ENCODE assay signal across 8 cellular contexts in genomic region chr6:5260661-5261544, GRCh38. TPM values are rescaled to one million over a fixed set of nuclear protein-coding genes. Genes with fewer than 3 reads are reported as not detected.
A peak's percentile ranks its signal among the peaks of the same experiment; 100 is the strongest.
DNase-seq lines count a peak whose midpoint lies in the region; ATAC-seq, FAIRE-seq and TF ChIP-seq lines count a peak whose summit lies in the region.

Gene FARS2 (plus strand): TSS chr6:5261513.
Gene LYRM4 (minus strand): TSS chr6:5260950. CDS start chr6:5260733, 217 bp downstream.

- FAIRE-seq in pancreas (lab: Jason Lieb, UNC) = no peak

- intact Hi-C loops in Right ventricle myocardium inferior (cut with DNase I) (loop anchor here (5.0 kb wide), 1 partner anchor 39 kb away; no protein-coding TSS in a partner anchor), pancreas (cut with DNase I) (no loop called here), thyroid gland (cut with DNase I) (no loop called here)

- peak in 1 of 2 donors; percentile 40 for TF ChIP-seq POLR2A in thyroid gland (IDR thresholded peaks at IDR 0.05)

- H3K9me3 ChIP-seq in pancreas (no peaks in the 10 kb centered on the region), thyroid gland (no peaks in the 10 kb centered on the region)

- no peaks in the 10 kb centered on the region for H3K36me3 ChIP-seq in pancreas
- no peaks in the 10 kb centered on the region for H3K36me3 ChIP-seq in thyroid gland

- H3K27ac ChIP-seq in pancreas (peak within 1 kb of the TSS; percentile 91 to 96 (median 94)), thyroid gland (peak within 1 kb of the TSS; percentile 97 to 100 (median 98))

- ATAC-seq in HG02678 (IDR thresholded peaks at IDR 0.05; ENCODE audit: unreplicated experiment) = peak; percentile 79
- ATAC-seq in Right ventricle myocardium inferior = peak; percentile 98
- ATAC-seq in pancreas = peak; percentile 94 to 98 (median 96)

- TF ChIP-seq CTCF in GM12865 (IDR thresholded peaks at IDR 0.05; ENCODE audit: insufficient read depth, low read depth, low read length, missing control alignments) (no peak), pancreas (IDR thresholded peaks at IDR 0.05) (peak in 1 of 4 donors; percentile 22), thyroid gland (IDR thresholded peaks at IDR 0.05) (peak in 3 of 6 experiments; percentile 32 to 45 (median 37))

- H3K27me3 ChIP-seq in pancreas (no peaks in the 10 kb centered on the region), thyroid gland (no peaks in the 10 kb centered on the region)

- peaks cover 0 to 14% (median 13%) of the 10 kb centered on the region in 3 donors for H3K4me1 ChIP-seq in pancreas
- peaks cover 28 to 30% of the 10 kb centered on the region in 2 donors for H3K4me1 ChIP-seq in thyroid gland

- 0 to 1% methylated on average over 84 to 85 of the region's 85 CpGs for WGBS in pancreas, 2 donors
- 0% methylated on average over 18 to 24 of the region's 85 CpGs for WGBS in thyroid gland, 2 donors

- DNase-seq in GM12865 (ENCODE audit: low read depth) (peak; percentile 93), NCI-H1105 treated with DMSO at 0.1 percent for 48 hours (lab: John Stamatoyannopoulos, UW) (peak; percentile 92), SW 1271 (lab: John Stamatoyannopoulos, UW) (peak; percentile 60 to 91), Right ventricle myocardium inferior (ENCODE audit: missing footprints) (peak; percentile 96), pancreas (peak; percentile 85 to 94 (median 91)), thyroid gland (peak; percentile 91 to 92)
- peak; percentile 76 for DNase-seq in activated naive CD8-positive, alpha-beta T cell treated with anti-CD3 and anti-CD28 coated beads, Interleukin-2, amount 50 U/mL, for 16 hours (ENCODE audit: low read depth, low spot score)

- H3K4me3 ChIP-seq in GM12865 (ENCODE audit: low read depth, low read length) (peak within 1 kb of the TSS; percentile 67), pancreas (peak within 1 kb of the TSS; percentile 43 to 71 (median 60)), thyroid gland (replicated peaks in 1 of 3) (peak within 1 kb of the TSS; percentile 54 to 86 (median 72))

RNA-seq across cellular contexts. Expression of gene FARS2, which starts in this region (rescaled TPM):
- 20.5 TPM for total RNA-seq in Right ventricle myocardium inferior
- total RNA-seq in pancreas = 10 to 100 TPM in 1 of 6 donors, 1 to 10 TPM in 5; 6.5 to 10.3 (median 8.1) TPM
- 1 to 10 TPM; 4.1 to 6.7 TPM for polyA plus RNA-seq in pancreas
- 10 to 100 TPM; 27.4 to 47.1 (median 34.2) TPM for total RNA-seq in thyroid gland

RNA-seq across cellular contexts. Expression of gene LYRM4, which starts in this region (rescaled TPM):
- 23.3 TPM for total RNA-seq in Right ventricle myocardium inferior
- total RNA-seq in pancreas = 10 to 100 TPM in 5 of 6 donors, 1 to 10 TPM in 1; 8.7 to 14.9 (median 13.2) TPM
- 10 to 100 TPM; 11.2 to 12.3 TPM for polyA plus RNA-seq in pancreas
- 10 to 100 TPM; 26.7 to 32.2 (median 29.5) TPM for total RNA-seq in thyroid gland

Comparison
In these comparisons a context has a peak if more than half of its experiments do, and no peak if none do; other contexts are left out.
1. Peak in every context shown above with its lines: DNase-seq, ATAC-seq, H3K4me3 ChIP-seq and H3K27ac ChIP-seq.